ENCODE assay signal across 24 cellular contexts in genomic region chr21:45119812-45120211, GRCh38.
"Had no signal": no experiment of that assay in that cellular context is flagged by ENCODE, and none has a peak within 500 bp of the region (broad histone marks: within the 10 kb centered on the region; RNA-seq: fewer than 3 reads in every experiment).

No MANE protein-coding gene starts in this region.

- DNase-seq: cortex of kidney; effector memory CD8-positive, alpha-beta T cell; erythroblast; esophagus squamous epithelium; foreskin melanocyte; hypothalamus; immature natural killer cell; islet precursor cell; kidney glomerular epithelial cell; left colon; left ventricle myocardium superior; lower lobe of right lung; naive thymus-derived CD8-positive, alpha-beta T cell; nephron progenitor cell; nucleus accumbens; right cardiac atrium; small intestine; stimulated activated CD4-positive, alpha-beta T cell treated with anti-CD3 and anti-CD28 coated beads, Interleukin-15, amount 100 ng/mL, for 24 hours; stimulated activated CD4-positive, alpha-beta T cell treated with anti-CD3 and anti-CD28 coated beads, Interleukin-2, amount 100 ng/mL, for 48 hours; stimulated activated naive B cell treated with anti-CD40 and anti-IgM and Interleukin-4, amounts not matched to agents 10 μg/mL and 1 μg/mL and 100 μg/mL, for 72 hours; transverse colon had no signal

- H3K4me1 ChIP-seq: esophagus squamous epithelium had no signal

- H3K4me3 ChIP-seq: esophagus squamous epithelium, lower lobe of right lung, prostate gland, thoracic aorta, transverse colon had no signal

- H3K36me3 ChIP-seq: lower lobe of right lung, prostate gland, thoracic aorta, transverse colon had no signal

- H3K27me3 ChIP-seq: esophagus squamous epithelium, transverse colon had no signal

- H3K9me3 ChIP-seq: esophagus squamous epithelium, lower lobe of right lung, prostate gland, thoracic aorta, transverse colon had no signal

- H3K27ac ChIP-seq: esophagus squamous epithelium, lower lobe of right lung, thoracic aorta had no signal

- FAIRE-seq: endometrium, small intestine had no signal
